In genomic region chr10:90023950-90024349, GRCh38 we compare ENCODE assay signal across 19 cellular contexts.
"Had no signal": no experiment of that assay in that cellular context is flagged by ENCODE, and none has a peak within 500 bp of the region (broad histone marks: within the 10 kb centered on the region; RNA-seq: fewer than 3 reads in every experiment).

No MANE protein-coding gene starts in this region.

- H3K4me1 ChIP-seq: breast epithelium, gastrocnemius medialis, prostate gland, right atrium auricular region, transverse colon, uterus had no signal

- H3K9me3 ChIP-seq: breast epithelium, gastrocnemius medialis, mucosa of descending colon, prostate gland, transverse colon, uterus had no signal

- DNase-seq: activated CD4-positive, alpha-beta T cell treated with anti-CD3 and anti-CD28 coated beads, Interleukin-2, amount 10 ng/mL, durations not matched to agents 7 days and 5 days; activated CD8-positive, alpha-beta T cell treated with anti-CD3 and anti-CD28 coated beads, Interleukin-2, amount 10 ng/mL, durations not matched to agents 7 days and 5 days; activated naive CD4-positive, alpha-beta T cell treated with anti-CD3 and anti-CD28 coated beads for 36 hours; activated naive CD8-positive, alpha-beta T cell treated with anti-CD3 and anti-CD28 coated beads, Interleukin-2, amount 50 U/mL, for 24 hours; activated T-cell treated with anti-CD3 and anti-CD28 coated beads, Interleukin-2, amount 50 U/mL, for 24 hours; anterior cingulate cortex; cortex of kidney; gastrocnemius medialis; head of caudate nucleus; kidney glomerular epithelial cell; left ventricle myocardium superior; mucosa of descending colon; naive B cell; transverse colon; uterus had no signal

- H3K27ac ChIP-seq: breast epithelium, gastrocnemius medialis, prostate gland, right atrium auricular region, transverse colon, uterus had no signal

- H3K36me3 ChIP-seq: breast epithelium, gastrocnemius medialis, prostate gland, right atrium auricular region, transverse colon, uterus had no signal

- H3K4me3 ChIP-seq: breast epithelium, gastrocnemius medialis, mucosa of descending colon, prostate gland, right atrium auricular region, transverse colon, uterus had no signal

- ATAC-seq: activated CD4-positive, CD25-positive, alpha-beta regulatory T cell treated with anti-CD3 and anti-CD28 coated beads, Interleukin-2, amount 50 U/mL, for 24 hours; activated CD8-positive, alpha-beta T cell treated with anti-CD3 and anti-CD28 coated beads, Interleukin-2, amount 10 ng/mL, durations not matched to agents 7 days and 5 days; activated naive CD8-positive, alpha-beta T cell treated with anti-CD3 and anti-CD28 coated beads, Interleukin-2, amount 50 U/mL, for 24 hours; gastrocnemius medialis; left ventricle myocardium superior; mucosa of descending colon had no signal

- H3K27me3 ChIP-seq: breast epithelium, gastrocnemius medialis, right atrium auricular region, transverse colon had no signal
